ENCODE assay signal across 6 cellular contexts in genomic region chr20:10036321-10036720, GRCh38. TPM values are rescaled to one million over a fixed set of nuclear protein-coding genes. Genes with fewer than 3 reads are reported as not detected.
DNase-seq lines count a peak whose midpoint lies in the region; ATAC-seq, FAIRE-seq and TF ChIP-seq lines count a peak whose summit lies in the region.
"Not testable (repeated sequence)": the region's sequence is repeated elsewhere in the genome, so short reads cannot be mapped to it uniquely, and the experiment has no call there.

No MANE protein-coding gene starts in this region.

- POLR2A ChIA-PET in A549 (lab: Yijun Ruan, JAX); Caco-2 (lab: Charles Lee); PC-9 (lab: Charles Lee; ENCODE audit: unreplicated experiment): not testable (repeated sequence)

- not testable (repeated sequence) for H3K4me3 ChIP-seq in A549; Caco-2 (ENCODE audit: low read depth, low read length)
- H3K4me3 ChIP-seq in PC-9, result peak overlapping the region; percentile 79; the same call in 1 of the 2 replicates

- CTCF ChIA-PET in A549 (lab: Yijun Ruan, JAX), result interaction anchor here (1.0 to 12.4 kb wide), 5 partner anchors 20 to 419 kb away, joined by 3 to 86 read pairs (median 22); no protein-coding TSS in a partner anchor
- CTCF ChIA-PET in Caco-2 (lab: Charles Lee); PC-9 (lab: Charles Lee): not testable (repeated sequence)

- not testable (repeated sequence) for H3K36me3 Mint-ChIP-seq in Caco-2 (ENCODE audit: insufficient read depth, unreplicated experiment); memory B cell; progenitor cell of endocrine pancreas (ENCODE audit: insufficient read depth); type B pancreatic cell

- not testable (repeated sequence) for TF ChIP-seq EP300 in A549 (IDR thresholded peaks at IDR 0.05)

- not testable (repeated sequence) for H4K20me1 ChIP-seq in PC-9 (ENCODE audit: insufficient read depth)

- not testable (repeated sequence) for H3K4me1 Mint-ChIP-seq in Caco-2 (ENCODE audit: low read depth, unreplicated experiment); progenitor cell of endocrine pancreas (ENCODE audit: low read depth); type B pancreatic cell (ENCODE audit: unreplicated experiment)
- H3K4me1 Mint-ChIP-seq in memory B cell, result peaks cover 13% of the 10 kb centered on the region

- not testable (repeated sequence) for H3K9me3 ChIP-seq in A549; Caco-2; PC-9 (ENCODE audit: insufficient read depth, low read depth)

- not testable (repeated sequence) for H3K27me3 ChIP-seq in Caco-2 (replicated peaks; ENCODE audit: control insufficient read depth, insufficient read depth, low read length); PC-9 (ENCODE audit: insufficient read depth, low read depth)

- not testable (repeated sequence) for H2AFZ ChIP-seq in PC-9

- peaks cover 32% of the 10 kb centered on the region for H3K4me1 ChIP-seq in A549
- peaks cover 12% of the 10 kb centered on the region for H3K4me1 ChIP-seq in Caco-2
- H3K4me1 ChIP-seq in PC-9 (replicated peaks; ENCODE audit: insufficient read depth), result peaks cover 22% of the 10 kb centered on the region; the same call in 1 of the 2 replicates

- H3K79me2 ChIP-seq in PC-9 (ENCODE audit: low read depth), result not testable (repeated sequence)

- not testable (repeated sequence) for H3K27ac ChIP-seq in A549, PC-9

- not testable (repeated sequence) for ATAC-seq in A549; memory B cell (ENCODE audit: low read depth)

- 95% methylated on average over 8 of the region's 8 CpGs for WGBS in A549 (ENCODE audit: missing lambda C conversion rate)

- intact Hi-C loops in Caco-2 (cut with micrococcal nuclease; ENCODE audit: unreplicated experiment), result loop anchor here (10.0 kb wide), 1 partner anchor 398 kb away; the partner anchor contains the start of genes MKKS and SLX4IP
- intact Hi-C loops in PC-9 (cut with micrococcal nuclease; ENCODE audit: unreplicated experiment), result not testable (repeated sequence)

- H3K27ac Mint-ChIP-seq in Caco-2 (ENCODE audit: unreplicated experiment); progenitor cell of endocrine pancreas; type B pancreatic cell: not testable (repeated sequence)
- peak overlapping the region; percentile 53 for H3K27ac Mint-ChIP-seq in memory B cell

- not testable (repeated sequence) for H3K9me2 ChIP-seq in PC-9 (ENCODE audit: insufficient read depth)

- not testable (repeated sequence) for H3K36me3 ChIP-seq in Caco-2 (ENCODE audit: control insufficient read depth, insufficient read depth, low read length); PC-9 (ENCODE audit: low read depth)

- H3K27me3 Mint-ChIP-seq in Caco-2 (ENCODE audit: insufficient read depth, unreplicated experiment); memory B cell; progenitor cell of endocrine pancreas; type B pancreatic cell: not testable (repeated sequence)

- H3F3A ChIP-seq in PC-9 (ENCODE audit: insufficient read depth, low read depth), result not testable (repeated sequence)

- peak overlapping the region; percentile 77 for H3K4me2 ChIP-seq in A549
- H3K4me2 ChIP-seq in PC-9, result not testable (repeated sequence)

- not testable (repeated sequence) for TF ChIP-seq POLR2A in A549 (IDR thresholded peaks at IDR 0.05; ENCODE audit: low read length)

- H3K9me3 Mint-ChIP-seq in Caco-2 (ENCODE audit: unreplicated experiment); memory B cell; progenitor cell of endocrine pancreas (ENCODE audit: low read depth); type B pancreatic cell: not testable (repeated sequence)

- TF ChIP-seq CTCF in A549 (IDR thresholded peaks at IDR 0.05); Caco-2 (IDR thresholded peaks at IDR 0.05; ENCODE audit: insufficient read depth in 1 of 2, low read depth in 1 of 2, low read length in 1 of 2, severe bottlenecking in 1 of 2, unreplicated experiment in 1 of 2); PC-9 (conservative IDR thresholded peaks at IDR 0.05); progenitor cell of endocrine pancreas (IDR thresholded peaks at IDR 0.05; ENCODE audit: unreplicated experiment); type B pancreatic cell (conservative IDR thresholded peaks at IDR 0.05): not testable (repeated sequence)

- not testable (repeated sequence) for FAIRE-seq in A549 (lab: Jason Lieb, UNC)

- TF ChIP-seq RAD21 in A549 (conservative IDR thresholded peaks at IDR 0.05 in 1 of 2, IDR thresholded peaks at IDR 0.05 in 1 of 2), result not testable (repeated sequence)

- DNase-seq in A549 (ENCODE audit: low read depth in 1 of 2, low spot score in 1 of 2); Caco-2; PC-9; memory B cell (ENCODE audit: low spot score in 2 of 2); progenitor cell of endocrine pancreas (ENCODE audit: low spot score, unreplicated experiment); type B pancreatic cell (ENCODE audit: extremely low spot score, unreplicated experiment): not testable (repeated sequence)

- not testable (repeated sequence) for BruUV-seq in Caco-2 (replicated peaks; lab: Mats Ljungman, UMichigan); PC-9 (replicated peaks; lab: Mats Ljungman, UMichigan)

- H3K4me3 Mint-ChIP-seq in Caco-2 (ENCODE audit: unreplicated experiment) (peak overlapping the region; percentile 71), progenitor cell of endocrine pancreas (ENCODE audit: low read depth) (peak overlapping the region; percentile 73), type B pancreatic cell (peak overlapping the region; percentile 83)
- H3K4me3 Mint-ChIP-seq in memory B cell, result not testable (repeated sequence)

RNA-seq across cellular contexts. Expression of gene ANKEF1, which starts 1.5 kb away (rescaled TPM):
- polyA plus RNA-seq in A549 (2011; rRNA removed) (19.7 and 21.2 TPM in 2 replicates), A549 (2017; fragmentation: RNase III; extraction: RNeasy Plus Mini Kit Qiagen cat#74134 plus additional on column Dnase treatment) (11.5 to 11.8 TPM (median 11.7 TPM) in 3 replicates)
- polyA plus RNA-seq in A549 (2012; cell fraction: cytosol; rRNA removed), result 4.0 and 4.5 TPM in 2 replicates
- 1.6 and 2.4 TPM in 2 replicates for polyA plus RNA-seq in A549 (2012; cell fraction: nucleus; rRNA removed)
- polyA minus RNA-seq in A549 (2011; rRNA and poly(A)+ RNA removed), result 13.1 and 13.5 TPM in 2 replicates
- total RNA-seq in Caco-2 (2022) (3.7 and 3.9 TPM in 2 replicates), PC-9 (2021) (9.5 and 11.1 TPM in 2 replicates), progenitor cell of endocrine pancreas (10.9 and 12.5 TPM in 2 replicates), type B pancreatic cell (ENCODE audit: low replicate concordance) (5.9 and 8.1 TPM in 2 replicates)
